Comparison of ENCODE assay signal across 24 cellular contexts in the genomic region with DNA sequence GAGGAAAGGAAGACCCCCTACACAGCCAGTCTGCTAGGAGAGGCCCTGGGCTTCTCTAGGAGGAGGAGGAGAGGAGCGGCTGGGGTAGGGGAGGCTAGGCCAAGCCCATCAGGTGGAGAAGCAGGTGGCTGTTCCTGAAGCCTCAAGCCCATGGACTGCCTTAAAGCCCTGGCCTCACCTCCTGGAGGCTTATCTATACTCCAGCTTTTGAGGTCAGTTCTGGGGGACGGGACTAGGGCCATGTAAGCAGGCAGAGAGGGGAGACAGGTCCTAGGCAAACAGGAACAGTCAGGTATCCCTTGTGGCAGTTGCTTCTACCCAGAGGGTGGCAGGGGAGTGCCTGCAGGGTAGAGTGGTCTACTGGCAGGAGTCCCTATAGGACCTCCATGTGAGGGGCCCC. TPM values are rescaled to one million over a fixed set of nuclear protein-coding genes. Genes with fewer than 3 reads are reported as not detected.
DNase-seq lines count a peak whose midpoint lies in the region; ATAC-seq and TF ChIP-seq lines count a peak whose summit lies in the region.
"Had no signal": no experiment of that assay in that cellular context is flagged by ENCODE, and none has a peak within 500 bp of the region (broad histone marks: within the 10 kb centered on the region; RNA-seq: fewer than 3 reads in every experiment).

No MANE protein-coding gene starts in this region.

- ATAC-seq in activated CD8-positive, alpha-beta memory T cell treated with anti-CD3 and anti-CD28 coated beads, Interleukin-2, amount 10 ng/mL, durations not matched to agents 7 days and 5 days, result no peak
- ATAC-seq: A549, GM12878, HCT116 had no signal

- TF ChIP-seq POLR2A in spleen (IDR thresholded peaks at IDR 0.05) (no peak), prostate gland (IDR thresholded peaks at IDR 0.05) (no peak)

- H3K36me3 ChIP-seq in WERI-Rb-1 (no peaks in the 10 kb centered on the region), spleen (no peaks in the 10 kb centered on the region), prostate gland (no peaks in the 10 kb centered on the region)
- H3K36me3 ChIP-seq: BE2C; BLaER1 treated with 17β-estradiol and CSF1 and Interleukin-3, amounts not matched to agents 10 nM and 100 nM had no signal

- H3K4me3 ChIP-seq in WERI-Rb-1 (ENCODE audit: low read depth, low read length), result no peak overlapping the region
- no peak overlapping the region for H3K4me3 ChIP-seq in spleen
- no peak overlapping the region for H3K4me3 ChIP-seq in prostate gland
- H3K4me3 ChIP-seq: A549; BLaER1 treated with 17β-estradiol and CSF1 and Interleukin-3, amounts not matched to agents 10 nM and 100 nM; GM12878; GM23248 had no signal

- H3K4me3 Mint-ChIP-seq in activated CD8-positive, alpha-beta memory T cell treated with anti-CD3 and anti-CD28 coated beads, Interleukin-2, amount 10 ng/mL, durations not matched to agents 7 days and 5 days, result no peak overlapping the region
- H3K4me3 Mint-ChIP-seq in progenitor cell of endocrine pancreas (ENCODE audit: low read depth), result no peak overlapping the region
- H3K4me3 Mint-ChIP-seq: CD14-positive monocyte; CD4-positive, alpha-beta T cell; CD8-positive, alpha-beta memory T cell had no signal

- H3K4me1 ChIP-seq in spleen, result peaks cover 0 to 9% (median 0%) of the 10 kb centered on the region in 6 donors
- no peaks in the 10 kb centered on the region for H3K4me1 ChIP-seq in prostate gland (replicated peaks)
- H3K4me1 ChIP-seq: A549, BE2C had no signal

- TF ChIP-seq CTCF in WERI-Rb-1 (IDR thresholded peaks at IDR 0.05; ENCODE audit: low read depth, low read length) (no peak), spleen (IDR thresholded peaks at IDR 0.05 in 8 of 11, conservative IDR thresholded peaks at IDR 0.05 in 3 of 11) (no peak), prostate gland (IDR thresholded peaks at IDR 0.05) (no peak), progenitor cell of endocrine pancreas (IDR thresholded peaks at IDR 0.05; ENCODE audit: unreplicated experiment) (no peak)

- H3K27me3 Mint-ChIP-seq in activated CD8-positive, alpha-beta memory T cell treated with anti-CD3 and anti-CD28 coated beads, Interleukin-2, amount 10 ng/mL, durations not matched to agents 7 days and 5 days, result no peaks in the 10 kb centered on the region
- peaks cover 20% of the 10 kb centered on the region for H3K27me3 Mint-ChIP-seq in progenitor cell of endocrine pancreas
- H3K27me3 Mint-ChIP-seq: CD4-positive, alpha-beta T cell had no signal

- H3K27me3 ChIP-seq in WERI-Rb-1 (ENCODE audit: insufficient read depth, low read depth, severe bottlenecking) (no peaks in the 10 kb centered on the region), spleen (replicated peaks in 1 of 7) (no peaks in the 10 kb centered on the region), prostate gland (replicated peaks; ENCODE audit: insufficient read depth) (no peaks in the 10 kb centered on the region)
- H3K27me3 ChIP-seq: BE2C; BLaER1 treated with 17β-estradiol and CSF1 and Interleukin-3, amounts not matched to agents 10 nM and 100 nM had no signal

- H3K27ac ChIP-seq in WERI-Rb-1 (peak overlapping the region; percentile 73), spleen (no peak overlapping the region), prostate gland (no peak overlapping the region)
- H3K27ac ChIP-seq: A549; BLaER1 treated with 17β-estradiol and CSF1 and Interleukin-3, amounts not matched to agents 10 nM and 100 nM; GM23248 had no signal

- no peak overlapping the region for H3K27ac Mint-ChIP-seq in activated CD8-positive, alpha-beta memory T cell treated with anti-CD3 and anti-CD28 coated beads, Interleukin-2, amount 10 ng/mL, durations not matched to agents 7 days and 5 days
- no peak overlapping the region for H3K27ac Mint-ChIP-seq in progenitor cell of endocrine pancreas
- H3K27ac Mint-ChIP-seq: CD14-positive monocyte; CD4-positive, alpha-beta T cell; CD8-positive, alpha-beta memory T cell had no signal

- 29 to 97% (median 69%) methylated on average over 1 to 2 of the region's 2 CpGs for WGBS in spleen, 5 donors
- WGBS in prostate gland, result 82% methylated on average over 2 of the region's 2 CpGs

- peak; percentile 25 for DNase-seq in activated CD8-positive, alpha-beta memory T cell treated with anti-CD3 and anti-CD28 coated beads, Interleukin-2, amount 50 U/mL, for 48 hours
- DNase-seq in activated CD8-positive, alpha-beta memory T cell treated with anti-CD3 and anti-CD28 coated beads, Interleukin-2, amount 10 ng/mL, durations not matched to agents 7 days and 5 days, result no peak
- no peak for DNase-seq in WERI-Rb-1
- DNase-seq in mesenteric fat pad (ENCODE audit: low spot score), result peak; percentile 53
- peak; percentile 29 for DNase-seq in spleen
- DNase-seq in prostate gland (ENCODE audit: low spot score), result no peak
- DNase-seq in progenitor cell of endocrine pancreas (ENCODE audit: low spot score, unreplicated experiment), result no peak
- DNase-seq: 8988T; ACHN; AML-193; BE2C; CD4-positive, alpha-beta T cell; CD8-positive, alpha-beta memory T cell; DMS 273 treated with DMSO at 0.1 percent for 48 hours; DMS79; EL; GDM1; GM23248; H7 had no signal

- CTCF ChIA-PET in activated CD8-positive, alpha-beta memory T cell treated with anti-CD3 and anti-CD28 coated beads, Interleukin-2, amount 10 ng/mL, durations not matched to agents 7 days and 5 days (lab: Charles Lee), result no interaction called here

- no peaks in the 10 kb centered on the region for H3K9me3 Mint-ChIP-seq in activated CD8-positive, alpha-beta memory T cell treated with anti-CD3 and anti-CD28 coated beads, Interleukin-2, amount 10 ng/mL, durations not matched to agents 7 days and 5 days (ENCODE audit: low read depth)
- no peaks in the 10 kb centered on the region for H3K9me3 Mint-ChIP-seq in progenitor cell of endocrine pancreas (ENCODE audit: low read depth)
- H3K9me3 Mint-ChIP-seq: CD14-positive monocyte; CD4-positive, alpha-beta T cell; CD8-positive, alpha-beta memory T cell had no signal

- no peaks in the 10 kb centered on the region for H3K4me1 Mint-ChIP-seq in activated CD8-positive, alpha-beta memory T cell treated with anti-CD3 and anti-CD28 coated beads, Interleukin-2, amount 10 ng/mL, durations not matched to agents 7 days and 5 days
- no peaks in the 10 kb centered on the region for H3K4me1 Mint-ChIP-seq in progenitor cell of endocrine pancreas (ENCODE audit: low read depth)
- H3K4me1 Mint-ChIP-seq: CD8-positive, alpha-beta memory T cell had no signal

- intact Hi-C loops in spleen (cut with DNase I; ENCODE audit: low total_unique reads) (no loop called here), prostate gland (cut with DNase I) (no loop called here)

- H3K36me3 Mint-ChIP-seq in activated CD8-positive, alpha-beta memory T cell treated with anti-CD3 and anti-CD28 coated beads, Interleukin-2, amount 10 ng/mL, durations not matched to agents 7 days and 5 days, result peaks cover 2% of the 10 kb centered on the region
- no peaks in the 10 kb centered on the region for H3K36me3 Mint-ChIP-seq in progenitor cell of endocrine pancreas (ENCODE audit: insufficient read depth)
- H3K36me3 Mint-ChIP-seq: CD14-positive monocyte; CD8-positive, alpha-beta memory T cell had no signal

- no peaks in the 10 kb centered on the region for H3K9me3 ChIP-seq in WERI-Rb-1 (ENCODE audit: severe bottlenecking)
- H3K9me3 ChIP-seq in spleen, result no peaks in the 10 kb centered on the region
- H3K9me3 ChIP-seq in prostate gland, result no peaks in the 10 kb centered on the region
- H3K9me3 ChIP-seq: A549, BE2C had no signal

RNA-seq across cellular contexts. Expression of a gene that starts 40.6 kb away (rescaled TPM):
- total RNA-seq in activated CD8-positive, alpha-beta memory T cell treated with anti-CD3 and anti-CD28 coated beads, Interleukin-2, amount 10 ng/mL, durations not matched to agents 7 days and 5 days, result 1 to 10 TPM; 4.8 to 9.6 TPM
- total RNA-seq in mesenteric fat pad, result 12.8 TPM
- 10 to 100 TPM in 5 of 7 donors, 1 to 10 TPM in 2; 9.8 to 22.1 (median 14.8) TPM for total RNA-seq in spleen
- 1 to 10 TPM; 1.4 to 3.7 (median 2.1) TPM for polyA plus RNA-seq in spleen
- 10 to 100 TPM in 1 of 2 donors, 1 to 10 TPM in 1; 4.7 to 23.9 TPM for total RNA-seq in prostate gland
- 1.1 and 1.5 TPM in 2 replicates for total RNA-seq in progenitor cell of endocrine pancreas

Comparison
In these comparisons a context has a peak if more than half of its experiments do, and no peak if none do; other contexts are left out.
1. DNase-seq: peak in activated CD8-positive, alpha-beta memory T cell treated with anti-CD3 and anti-CD28 coated beads, Interleukin-2, amount 50 U/mL, for 48 hours (single experiment), mesenteric fat pad (single experiment) and spleen (single experiment); none in activated CD8-positive, alpha-beta memory T cell treated with anti-CD3 and anti-CD28 coated beads, Interleukin-2, amount 10 ng/mL, durations not matched to agents 7 days and 5 days (single experiment), WERI-Rb-1 (single experiment), prostate gland (single experiment) and progenitor cell of endocrine pancreas (single experiment).